20 cellular contexts compared by ENCODE assay signal in the genomic region with DNA sequence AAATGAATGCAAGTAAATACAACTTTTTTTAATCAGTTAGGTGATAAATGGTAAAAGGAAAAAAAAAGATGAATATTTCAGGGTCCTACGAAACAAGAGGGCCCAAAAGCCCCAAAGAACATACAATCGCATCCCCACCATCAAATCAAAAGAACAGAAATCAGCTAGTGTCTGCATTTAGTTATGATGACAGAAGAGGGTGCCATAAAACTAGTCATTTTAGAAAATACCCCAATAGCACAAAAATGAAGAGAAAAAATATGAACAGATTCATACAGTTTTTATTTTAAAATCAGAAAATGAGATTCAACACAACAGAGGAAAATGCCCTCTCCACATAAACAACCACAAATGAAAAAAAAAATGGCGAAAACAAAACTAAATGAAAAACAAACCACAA.
"Had no signal": no experiment of that assay in that cellular context is flagged by ENCODE, and none has a peak within 500 bp of the region (broad histone marks: within the 10 kb centered on the region; RNA-seq: fewer than 3 reads in every experiment).

No MANE protein-coding gene starts in this region.

- DNase-seq: effector CD8-positive, alpha-beta T cell; endodermal cell; foreskin melanocyte; left ventricle myocardium superior; lower lobe of right lung; natural killer cell; stimulated activated CD4-positive, alpha-beta T cell treated with anti-CD3 and anti-CD28 coated beads, Interleukin-4, amount 100 ng/mL, for 4 hours; stimulated activated naive B cell treated with anti-CD40 and anti-IgM and Interleukin-4, amounts not matched to agents 10 μg/mL and 1 μg/mL and 100 μg/mL, for 72 hours; upper lobe of left lung had no signal

- H3K27me3 ChIP-seq: esophagus muscularis mucosa, neutrophil, right atrium auricular region, tibial nerve, upper lobe of left lung had no signal

- H3K4me3 ChIP-seq: esophagus muscularis mucosa, lower lobe of right lung, prostate gland, right atrium auricular region, thoracic aorta, tibial nerve, upper lobe of left lung had no signal

- H3K79me2 ChIP-seq: parathyroid adenoma had no signal

- H3K36me3 ChIP-seq: esophagus muscularis mucosa, lower lobe of right lung, neutrophil, prostate gland, right atrium auricular region, thoracic aorta, tibial nerve, upper lobe of left lung had no signal

- H3K27ac ChIP-seq: esophagus muscularis mucosa, lower lobe of right lung, neutrophil, parathyroid adenoma, prostate gland, right atrium auricular region, thoracic aorta, tibial nerve, upper lobe of left lung had no signal

- ATAC-seq: left ventricle myocardium superior; lower lobe of right lung; natural killer cell; sciatic nerve; stimulated activated naive B cell treated with anti-CD40 and anti-IgM and Interleukin-4, amounts not matched to agents 10 μg/mL and 1 μg/mL and 100 μg/mL, for 72 hours had no signal

- FAIRE-seq: endothelial cell of umbilical vein, keratinocyte, urothelium cell line had no signal

- H2AFZ ChIP-seq: parathyroid adenoma had no signal

- H3K9me3 ChIP-seq: esophagus muscularis mucosa, lower lobe of right lung, neutrophil, prostate gland, right atrium auricular region, thoracic aorta, tibial nerve, upper lobe of left lung had no signal

- H3K9ac ChIP-seq: parathyroid adenoma had no signal

- H3K4me1 ChIP-seq: esophagus muscularis mucosa, lower lobe of right lung, parathyroid adenoma, prostate gland, right atrium auricular region, tibial nerve, upper lobe of left lung had no signal
